In genomic region chr21:31606081-31606874, GRCh38 we compare ENCODE assay signal across 25 cellular contexts.
"Had no signal": no experiment of that assay in that cellular context is flagged by ENCODE, and none has a peak within 500 bp of the region (broad histone marks: within the 10 kb centered on the region; RNA-seq: fewer than 3 reads in every experiment).

No MANE protein-coding gene starts in this region.

- H3K36me3 Mint-ChIP-seq: immature natural killer cell, natural killer cell, type B pancreatic cell had no signal

- FAIRE-seq: urothelium cell line had no signal

- H3K27ac Mint-ChIP-seq: immature natural killer cell; memory B cell; natural killer cell; progenitor cell of endocrine pancreas; stimulated activated memory B cell treated with anti-CD40 and anti-IgM and Interleukin-4, amounts not matched to agents 10 μg/mL and 1 μg/mL and 100 μg/mL, for 72 hours; type B pancreatic cell had no signal

- H3K36me3 ChIP-seq: lower lobe of right lung, sigmoid colon, tibial artery had no signal

- ATAC-seq: left ventricle myocardium superior; lower lobe of right lung; natural killer cell; right cardiac atrium; stimulated activated memory B cell treated with anti-CD40 and anti-IgM and Interleukin-4, amounts not matched to agents 10 μg/mL and 1 μg/mL and 100 μg/mL, for 72 hours; stimulated activated naive CD8-positive, alpha-beta T cell treated with anti-CD3 and anti-CD28 coated beads, Interleukin-15, Interleukin-2, amounts not matched to agents 100 U/mL and 50 U/mL, for 24 hours had no signal

- H3K9me3 Mint-ChIP-seq: immature natural killer cell, natural killer cell, type B pancreatic cell had no signal

- H2AFZ ChIP-seq: parathyroid adenoma had no signal

- H3K27ac ChIP-seq: coronary artery, lower lobe of right lung, parathyroid adenoma, sigmoid colon, testis, tibial artery had no signal

- H3K9me3 ChIP-seq: lower lobe of right lung, sigmoid colon, testis, tibial artery had no signal

- H3K4me3 Mint-ChIP-seq: immature natural killer cell; memory B cell; natural killer cell; stimulated activated memory B cell treated with anti-CD40 and anti-IgM and Interleukin-4, amounts not matched to agents 10 μg/mL and 1 μg/mL and 100 μg/mL, for 72 hours; type B pancreatic cell had no signal

- H3K79me2 ChIP-seq: parathyroid adenoma had no signal

- H3K27me3 ChIP-seq: sigmoid colon, testis had no signal

- H3K9ac ChIP-seq: parathyroid adenoma had no signal

- H3K4me3 ChIP-seq: coronary artery, lower lobe of right lung, sigmoid colon, testis, tibial artery had no signal

- H3K4me1 Mint-ChIP-seq: immature natural killer cell; memory B cell; natural killer cell; stimulated activated memory B cell treated with anti-CD40 and anti-IgM and Interleukin-4, amounts not matched to agents 10 μg/mL and 1 μg/mL and 100 μg/mL, for 72 hours had no signal

- H3K27me3 Mint-ChIP-seq: progenitor cell of endocrine pancreas, type B pancreatic cell had no signal

- H3K4me1 ChIP-seq: lower lobe of right lung, parathyroid adenoma, testis, tibial artery had no signal

- DNase-seq: dermis blood vessel endothelial cell; effector memory CD4-positive, alpha-beta T cell; foreskin fibroblast; hypothalamus; immature natural killer cell; islet precursor cell; kidney glomerular epithelial cell; left ventricle myocardium superior; lower lobe of right lung; natural killer cell; right cardiac atrium; sigmoid colon; stimulated activated CD4-positive, alpha-beta T cell treated with anti-CD3 and anti-CD28 coated beads, Interleukin-2, amount 100 ng/mL, for 24 hours; stimulated activated CD4-positive, alpha-beta T cell treated with anti-CD3 and anti-CD28 coated beads, Interleukin-4, amount 100 ng/mL, for 4 hours; stimulated activated naive CD8-positive, alpha-beta T cell treated with anti-CD3 and anti-CD28 coated beads, Interleukin-15, Interleukin-2, amounts not matched to agents 100 U/mL and 50 U/mL, for 24 hours; substantia nigra; testis; tibial artery had no signal
